In genomic region chr17:50421308-50422031, GRCh38 we compare ENCODE assay signal across 8 cellular contexts. TPM values are rescaled to one million over a fixed set of nuclear protein-coding genes. Genes with fewer than 3 reads are reported as not detected.
DNase-seq lines count a peak whose midpoint lies in the region; ATAC-seq, FAIRE-seq and TF ChIP-seq lines count a peak whose summit lies in the region.

No MANE protein-coding gene starts in this region.

- H3K4me1 ChIP-seq in osteoblast (ENCODE audit: insufficient read depth, low read length): peaks cover 41% of the 10 kb centered on the region

- DNase-seq in EH (ENCODE audit: low read depth) (peak; percentile 34), MV-4-11 (lab: John Stamatoyannopoulos, UW) (peak; percentile 80), osteoblast (ENCODE audit: insufficient read length, low spot score, missing footprints) (peak; percentile 47), NCI-H82 treated with DMSO at 0.1 percent for 48 hours (lab: John Stamatoyannopoulos, UW; ENCODE audit: unreplicated experiment) (no peak), NCI-H345 treated with DMSO at 0.1 percent for 48 hours (lab: John Stamatoyannopoulos, UW; ENCODE audit: unreplicated experiment) (no peak), NCI-H2107 (lab: John Stamatoyannopoulos, UW) (no peak)

- H3K4me2 ChIP-seq in osteoblast (ENCODE audit: insufficient read depth, low read length): peak overlapping the region; percentile 80

- no peak for TF ChIP-seq CTCF in osteoblast (IDR thresholded peaks at IDR 0.05; ENCODE audit: extremely low read depth, low read depth, low read length)

- no peak for ATAC-seq in GM19328 (IDR thresholded peaks at IDR 0.05; ENCODE audit: unreplicated experiment)

- no peaks in the 10 kb centered on the region for H3K27me3 ChIP-seq in osteoblast (ENCODE audit: insufficient read depth, low read length)

- H3K27ac ChIP-seq in osteoblast (ENCODE audit: low read depth, low read length): peak overlapping the region; percentile 64

- FAIRE-seq in colon (lab: Jason Lieb, UNC): peak; percentile 41

- H3K4me3 ChIP-seq in osteoblast (ENCODE audit: insufficient read depth, low read length): peak overlapping the region; percentile 58

- no peaks in the 10 kb centered on the region for H3K9me3 ChIP-seq in osteoblast (ENCODE audit: low read depth, low read length)

- H3K79me2 ChIP-seq in osteoblast (ENCODE audit: insufficient read depth, low read length): peaks cover 2% of the 10 kb centered on the region

- peak overlapping the region; percentile 49 for H2AFZ ChIP-seq in osteoblast (ENCODE audit: low read length)

- H4K20me1 ChIP-seq in osteoblast (ENCODE audit: insufficient read depth, low read length): no peaks in the 10 kb centered on the region

- no peaks in the 10 kb centered on the region for H3K36me3 ChIP-seq in osteoblast (ENCODE audit: insufficient read depth, low read length)

RNA-seq across cellular contexts. Expression of gene ACSF2, which starts 4.5 kb away (rescaled TPM):
- 60.1 and 63.0 TPM in 2 replicates for total RNA-seq in osteoblast

RNA-seq across cellular contexts. Expression of gene LRRC59, which starts 24.1 kb away (rescaled TPM):
- 121 and 125 TPM in 2 replicates for total RNA-seq in osteoblast

RNA-seq across cellular contexts. Expression of gene CHAD, which starts 47.2 kb away (rescaled TPM):
- total RNA-seq in osteoblast: not detected in 2 replicates

RNA-seq across cellular contexts. Expression of gene EME1, which starts 48.4 kb away (rescaled TPM):
- 0.59 and 0.72 TPM in 2 replicates for total RNA-seq in osteoblast

RNA-seq across cellular contexts. Expression of gene MRPL27, which starts 48.5 kb away (rescaled TPM):
- 54.2 and 55.7 TPM in 2 replicates for total RNA-seq in osteoblast

Comparison
In these comparisons a context has a peak if more than half of its experiments do, and no peak if none do; other contexts are left out.
1. DNase-seq: peak in EH (single experiment), MV-4-11 (single experiment) and osteoblast (single experiment); none in NCI-H82 treated with DMSO at 0.1 percent for 48 hours (single experiment), NCI-H345 treated with DMSO at 0.1 percent for 48 hours (single experiment) and NCI-H2107 (single experiment).